1 cellular context compared by ENCODE assay signal in genomic region chr5:17315710-17316221, GRCh38.
TF ChIP-seq lines count a peak whose summit lies in the region.

No MANE protein-coding gene starts in this region.

TF ChIP-seq in HEK293, 187 proteins besides CTCF, POLR2A, EP300 and RAD21 (continued from another document and continues in another):
- TF ChIP-seq PRDM10 (tag by site-specific recombination; IDR thresholded peaks at IDR 0.05) (peak; percentile 61; the same call in 1 of the 2 replicates), ZNF311 (tag by site-specific recombination; IDR thresholded peaks at IDR 0.05; ENCODE audit: borderline replicate concordance) (no peak), ZNF248 (tag by site-specific recombination; IDR thresholded peaks at IDR 0.05) (no peak), ZBTB7A (tag by site-specific recombination; IDR thresholded peaks at IDR 0.05; ENCODE audit: low read depth) (no peak), ZNF610 (tag by site-specific recombination; IDR thresholded peaks at IDR 0.05; ENCODE audit: borderline replicate concordance) (no peak), EGR2 (tag by site-specific recombination; IDR thresholded peaks at IDR 0.05; ENCODE audit: low read depth) (no peak), PRDM4 (tag by site-specific recombination; IDR thresholded peaks at IDR 0.05) (peak; percentile 98), ZNF549 (tag by site-specific recombination; IDR thresholded peaks at IDR 0.05) (no peak), GLI4 (tag by site-specific recombination; IDR thresholded peaks at IDR 0.05) (no peak), ZNF548 (tag by site-specific recombination; IDR thresholded peaks at IDR 0.05) (no peak), SCRT1 (tag by site-specific recombination; IDR thresholded peaks at IDR 0.05; ENCODE audit: borderline replicate concordance) (no peak), ZNF18 (tag by site-specific recombination; IDR thresholded peaks at IDR 0.05) (no peak), ZNF24 (tag by site-specific recombination; IDR thresholded peaks at IDR 0.05) (peak; percentile 57; the same call in 1 of the 2 replicates), PBX3 (CRISPR knock-in tag; IDR thresholded peaks at IDR 0.05) (no peak), ZNF48 (tag by site-specific recombination; IDR thresholded peaks at IDR 0.05) (no peak), ZNF664 (tag by site-specific recombination; IDR thresholded peaks at IDR 0.05) (no peak), ZNF558 (tag by site-specific recombination; IDR thresholded peaks at IDR 0.05) (no peak), KLF1 (tag by site-specific recombination; IDR thresholded peaks at IDR 0.05) (no peak), KLF10 (tag by site-specific recombination; IDR thresholded peaks at IDR 0.05) (no peak; the same call in 1 of the 2 replicates), ZNF174 (tag by site-specific recombination; IDR thresholded peaks at IDR 0.05) (no peak), ZSCAN30 (tag by site-specific recombination; IDR thresholded peaks at IDR 0.05) (no peak), REST (tag by site-specific recombination; IDR thresholded peaks at IDR 0.05) (peak; percentile 72), BCL6B (tag by site-specific recombination; IDR thresholded peaks at IDR 0.05) (no peak), ZNF350 (tag by site-specific recombination; IDR thresholded peaks at IDR 0.05) (no peak), ZNF785 (tag by site-specific recombination; IDR thresholded peaks at IDR 0.05) (no peak), ZNF677 (tag by site-specific recombination; IDR thresholded peaks at IDR 0.05) (no peak), ZNF2 (tag by site-specific recombination; IDR thresholded peaks at IDR 0.05) (0 out of 2 replicates have a peak, but pooled peaks have one; percentile 15), ZNF157 (tag by site-specific recombination; IDR thresholded peaks at IDR 0.05) (no peak), ZNF148 (tag by site-specific recombination; IDR thresholded peaks at IDR 0.05; ENCODE audit: borderline replicate concordance) (no peak), ZNF747 (tag by site-specific recombination; IDR thresholded peaks at IDR 0.05) (no peak), ZNF701 (tag by site-specific recombination; IDR thresholded peaks at IDR 0.05) (no peak), ZNF146 (tag by site-specific recombination; IDR thresholded peaks at IDR 0.05) (no peak), ZNF623 (tag by site-specific recombination; IDR thresholded peaks at IDR 0.05) (no peak), KLF8 (tag by site-specific recombination; IDR thresholded peaks at IDR 0.05) (peak; percentile 2; the same call in 1 of the 2 replicates), ZNF341 (tag by site-specific recombination; IDR thresholded peaks at IDR 0.05; ENCODE audit: low read depth) (no peak), ZNF26 (tag by site-specific recombination; IDR thresholded peaks at IDR 0.05) (peak; percentile 26; the same call in 1 of the 2 replicates), ZFHX2 (tag by site-specific recombination; conservative IDR thresholded peaks at IDR 0.05) (peak; percentile 70), ZNF37A (tag by site-specific recombination; IDR thresholded peaks at IDR 0.05) (no peak), ZNF791 (tag by site-specific recombination; IDR thresholded peaks at IDR 0.05) (no peak)
